ENCODE assay signal across 8 cellular contexts in genomic region chr4:103934178-103934789, GRCh38.
DNase-seq lines count a peak whose midpoint lies in the region; ATAC-seq lines count a peak whose summit lies in the region.

No MANE protein-coding gene starts in this region.

- no peak overlapping the region for H3K23ac ChIP-seq in mesendoderm (ENCODE audit: low read length)

- no peaks in the 10 kb centered on the region for H3K79me2 ChIP-seq in mesendoderm (ENCODE audit: control insufficient read depth, insufficient read depth, low read length)

- no peaks in the 10 kb centered on the region for H3K79me1 ChIP-seq in mesendoderm (ENCODE audit: low read length)

- H3K4me1 ChIP-seq in mesendoderm (ENCODE audit: control insufficient read depth, low read depth, low read length), result no peaks in the 10 kb centered on the region

- H3K4me3 ChIP-seq in mesendoderm (ENCODE audit: low read length), result no peak overlapping the region

- no peak overlapping the region for H3K4me2 ChIP-seq in mesendoderm (ENCODE audit: low read length)

- ATAC-seq in GM19395 (IDR thresholded peaks at IDR 0.05; ENCODE audit: unreplicated experiment) (peak; percentile 84), HG03432 (IDR thresholded peaks at IDR 0.05; ENCODE audit: unreplicated experiment) (peak; percentile 82)

- H3K27ac ChIP-seq in mesendoderm (ENCODE audit: low read depth, low read length), result no peak overlapping the region

- no peak overlapping the region for H2BK5ac ChIP-seq in mesendoderm (ENCODE audit: low read length)

- H3K56ac ChIP-seq in mesendoderm (ENCODE audit: low read length), result no peak overlapping the region

- H3K4ac ChIP-seq in mesendoderm (ENCODE audit: low read depth, low read length), result no peak overlapping the region

- H3K18ac ChIP-seq in mesendoderm (ENCODE audit: low read length), result no peak overlapping the region

- H4K5ac ChIP-seq in mesendoderm (ENCODE audit: low read length), result no peak overlapping the region

- H4K8ac ChIP-seq in mesendoderm (ENCODE audit: low read depth, low read length), result no peak overlapping the region

- H3K36me3 ChIP-seq in mesendoderm (ENCODE audit: control insufficient read depth, insufficient read depth, low read length), result no peaks in the 10 kb centered on the region

- no peak overlapping the region for H2AK5ac ChIP-seq in mesendoderm (ENCODE audit: low read length)

- H3K27me3 ChIP-seq in mesendoderm (ENCODE audit: insufficient read depth, low read length, poor library complexity), result no peaks in the 10 kb centered on the region

- no peak overlapping the region for H3K9ac ChIP-seq in mesendoderm (ENCODE audit: low read length)

- H2BK120ac ChIP-seq in mesendoderm (ENCODE audit: low read depth, low read length), result no peak overlapping the region

- peak; percentile 42 for DNase-seq in NCI-H1436 (lab: John Stamatoyannopoulos, UW)
- DNase-seq in NCI-H1436 treated with DMSO at 0.1 percent for 48 hours (lab: John Stamatoyannopoulos, UW), result no peak
- peak; percentile 59 for DNase-seq in NCI-H748 (lab: John Stamatoyannopoulos, UW; ENCODE audit: unreplicated experiment)
- peak; percentile 46 for DNase-seq in cerebellar cortex (ENCODE audit: low spot score)
- DNase-seq in mesendoderm, result peak; percentile 47
- DNase-seq in mesenteric fat pad (ENCODE audit: low spot score), result no peak

- H2BK15ac ChIP-seq in mesendoderm (replicated peaks; ENCODE audit: low read depth), result no peak overlapping the region

- no CpG with 5 or more reads among the region's 2 CpGs for WGBS in mesendoderm (ENCODE audit: extremely low coverage, insufficient coverage, low lambda C conversion rate)

Comparison
In these comparisons a context has a peak if more than half of its experiments do, and no peak if none do; other contexts are left out.
1. DNase-seq: peak in NCI-H1436 (single experiment), NCI-H748 (single experiment), cerebellar cortex (single experiment) and mesendoderm (single experiment); none in NCI-H1436 treated with DMSO at 0.1 percent for 48 hours (single experiment) and mesenteric fat pad (single experiment).